Comparison of ENCODE assay signal across 8 cellular contexts in genomic region chr16:2154533-2155090, GRCh38. TPM values are rescaled to one million over a fixed set of nuclear protein-coding genes. Genes with fewer than 3 reads are reported as not detected.
DNase-seq lines count a peak whose midpoint lies in the region; FAIRE-seq and TF ChIP-seq lines count a peak whose summit lies in the region.

No MANE protein-coding gene starts in this region.

- POLR2A ChIA-PET in RWPE1 (lab: Yijun Ruan, JAX; ENCODE audit: low non-redundant PET): interaction anchor here (0.5 to 1.5 kb wide), 3 partner anchors 9 to 241 kb away, joined by 3 to 14 read pairs (median 3); no protein-coding TSS in a partner anchor

- H3K4me3 ChIP-seq in epithelial cell of esophagus (ENCODE audit: low read length) (peak overlapping the region; percentile 94), prostate gland (peak overlapping the region; percentile 72 to 87)

- DNase-seq in GM12891 (ENCODE audit: insufficient read length, low spot score) (no peak), RWPE1 (ENCODE audit: low spot score) (no peak), epithelial cell of esophagus (ENCODE audit: low read depth) (no peak), prostate gland (ENCODE audit: low spot score) (no peak), MV-4-11 (lab: John Stamatoyannopoulos, UW) (no peak), GM19239 (ENCODE audit: insufficient read length, low spot score) (no peak), H4 (ENCODE audit: low spot score) (no peak)
- no peak for DNase-seq in NK-92 treated with Interleukin-12 subunit alpha and Interleukin-12 subunit beta, amount 100 ng/mL, for 24 hours (lab: John Stamatoyannopoulos, UW)

- H3K36me3 ChIP-seq in prostate gland: no peaks in the 10 kb centered on the region

- TF ChIP-seq CTCF in RWPE1 (conservative IDR thresholded peaks at IDR 0.05; ENCODE audit: low read depth) (no peak), epithelial cell of esophagus (IDR thresholded peaks at IDR 0.05; ENCODE audit: insufficient read depth, low read depth, low read length, missing control alignments) (no peak), prostate gland (IDR thresholded peaks at IDR 0.05) (no peak)

- H3K27me3 ChIP-seq in prostate gland (replicated peaks; ENCODE audit: insufficient read depth): no peaks in the 10 kb centered on the region

- 1% methylated on average over 23 of the region's 23 CpGs for whole genome bisulfite sequencing in prostate gland

- no peak for TF ChIP-seq POLR2A in GM12891 (IDR thresholded peaks at IDR 0.05; ENCODE audit: low read depth, low read length)
- TF ChIP-seq POLR2A in prostate gland (IDR thresholded peaks at IDR 0.05): no peak

- peak overlapping the region; percentile 100 for H3K27ac ChIP-seq in RWPE1
- peak overlapping the region; percentile 76 to 79 for H3K27ac ChIP-seq in prostate gland

- H3K4me1 ChIP-seq in prostate gland (replicated peaks): peaks cover 33% of the 10 kb centered on the region

- FAIRE-seq in GM12891 (lab: Jason Lieb, UNC) (peak; percentile 43), GM19239 (lab: Jason Lieb, UNC) (no peak)

- H3K9me3 ChIP-seq in prostate gland: no peaks in the 10 kb centered on the region

- CTCF ChIA-PET in RWPE1 (lab: Yijun Ruan, JAX): no interaction called here

- intact Hi-C loops in prostate gland (cut with DNase I): loop anchor here (5.0 kb wide), 1 partner anchor 98 kb away; the partner anchor contains the start of gene ECI1

TF ChIP-seq in GM12891, 5 proteins besides CTCF, POLR2A, EP300 and RAD21:
- TF ChIP-seq SPI1 (IDR thresholded peaks at IDR 0.05; ENCODE audit: low read depth, low read length) (no peak), POLR2AphosphoS5 (IDR thresholded peaks at IDR 0.05; ENCODE audit: low read depth, low read length) (no peak), PAX5 (IDR thresholded peaks at IDR 0.05; ENCODE audit: insufficient read depth, low read length, severe bottlenecking) (no peak), TAF1 (IDR thresholded peaks at IDR 0.05; ENCODE audit: low read depth, low read length) (no peak), POU2F2 (IDR thresholded peaks at IDR 0.05; ENCODE audit: low read depth, low read length) (no peak)

RNA-seq across cellular contexts. Expression of gene TRAF7, which starts 1.0 kb away (rescaled TPM):
- 38.2 TPM for polyA plus RNA-seq in GM12891 (2012; ENCODE audit: low read depth, missing spikeins)
- total RNA-seq in prostate gland: 10 to 100 TPM; 40.0 to 51.5 TPM
- 58.2 and 71.0 TPM in 2 replicates for total RNA-seq in H4 (2014; rRNA removed; shearing (Covaris generic))

RNA-seq across cellular contexts. Expression of gene RAB26, which starts 6.2 kb away (rescaled TPM):
- 0.82 TPM for polyA plus RNA-seq in GM12891 (2012; ENCODE audit: low read depth, missing spikeins)
- 1 to 10 TPM; 1.8 to 5.1 TPM for total RNA-seq in prostate gland
- 1.9 and 3.2 TPM in 2 replicates for total RNA-seq in H4 (2014; rRNA removed; shearing (Covaris generic))

RNA-seq across cellular contexts. Expression of gene PKD1, which starts 18.9 kb away (rescaled TPM):
- 24.2 TPM for polyA plus RNA-seq in GM12891 (2012; ENCODE audit: low read depth, missing spikeins)
- total RNA-seq in prostate gland: 100 to 1,000 TPM; 205 to 349 TPM
- 10.9 and 14.1 TPM in 2 replicates for total RNA-seq in H4 (2014; rRNA removed; shearing (Covaris generic))

RNA-seq across cellular contexts. Expression of gene CASKIN1, which starts 41.8 kb away (rescaled TPM):
- polyA plus RNA-seq in GM12891 (2012; ENCODE audit: low read depth, missing spikeins): 0.55 TPM
- total RNA-seq in prostate gland: 1 to 10 TPM in 1 of 2 donors, under 1 TPM in 1; 0.77 to 5.3 TPM
- 0.02 TPM in 2 replicates for total RNA-seq in H4 (2014; rRNA removed; shearing (Covaris generic))

RNA-seq across cellular contexts. Expression of gene MLST8, which starts 50.6 kb away (rescaled TPM):
- polyA plus RNA-seq in GM12891 (2012; ENCODE audit: low read depth, missing spikeins): 51.9 TPM
- total RNA-seq in prostate gland: 100 to 1,000 TPM in 1 of 2 donors, 10 to 100 TPM in 1; 55.9 to 110 TPM
- 22.1 and 28.4 TPM in 2 replicates for total RNA-seq in H4 (2014; rRNA removed; shearing (Covaris generic))

Comparison
In these comparisons a context has a peak if more than half of its experiments do, and no peak if none do; other contexts are left out.
1. RNA of gene PKD1, which starts 18.9 kb away (total RNA-seq): 205 to 349 TPM in prostate gland; 10.9 to 14.1 TPM in H4; every median in the first group is over 10 times any median in the second.